16 cellular contexts compared by ENCODE assay signal in genomic region chr15:71329041-71329440, GRCh38.
DNase-seq lines count a peak whose midpoint lies in the region; ATAC-seq, FAIRE-seq and TF ChIP-seq lines count a peak whose summit lies in the region.
"Had no signal": no experiment of that assay in that cellular context is flagged by ENCODE, and none has a peak within 500 bp of the region (broad histone marks: within the 10 kb centered on the region; RNA-seq: fewer than 3 reads in every experiment).

No MANE protein-coding gene starts in this region.

- H3K4me3 ChIP-seq in PC-3 (ENCODE audit: low read length) (no peak overlapping the region), endothelial cell of umbilical vein (replicated peaks in 1 of 3; ENCODE audit: insufficient read depth in 1 of 3, low read depth in 1 of 3, low read length in 3 of 3) (no peak overlapping the region), left lung (no peak overlapping the region), small intestine (ENCODE audit: low read depth in 1 of 2, low read length in 2 of 2) (no peak overlapping the region)
- no peak overlapping the region for H3K4me3 ChIP-seq in CD8-positive, alpha-beta memory T cell (ENCODE audit: low read length)

- TSS peak; percentile 67 for BruUV-seq in PC-3 (replicated peaks; lab: Mats Ljungman, UMichigan)
- no TSS peak for BruUV-seq in endothelial cell of umbilical vein (replicated peaks; lab: Mats Ljungman, UMichigan)

- POLR2A ChIA-PET in PC-3 (lab: Charles Lee; ENCODE audit: unreplicated experiment) (interaction anchor here (0.6 kb wide), 1 partner anchor 215 kb away, joined by 3 read pairs; no protein-coding TSS in a partner anchor), endothelial cell of umbilical vein (lab: Charles Lee) (no interaction called here), HEK293T (lab: Yijun Ruan, JAX) (no interaction called here)
- POLR2A ChIA-PET in CD8-positive, alpha-beta memory T cell (lab: Charles Lee): no interaction called here

- no peaks in the 10 kb centered on the region for H3K27me3 ChIP-seq in PC-3 (ENCODE audit: low read length)
- H3K27me3 ChIP-seq in endothelial cell of umbilical vein (ENCODE audit: control insufficient read depth in 2 of 2, insufficient read depth in 2 of 2, low read length in 2 of 2): no peaks in the 10 kb centered on the region
- no peaks in the 10 kb centered on the region for H3K27me3 ChIP-seq in left lung
- H3K27me3 ChIP-seq in small intestine (ENCODE audit: control insufficient read depth in 2 of 2, insufficient read depth in 2 of 2, low read length in 2 of 2): no peaks in the 10 kb centered on the region
- H3K27me3 ChIP-seq in CD8-positive, alpha-beta memory T cell (ENCODE audit: insufficient read depth, low read length, poor library complexity, severe bottlenecking): no peaks in the 10 kb centered on the region

- H3K9me3 Mint-ChIP-seq in CD8-positive, alpha-beta memory T cell: no peaks in the 10 kb centered on the region
- H3K9me3 Mint-ChIP-seq: activated CD8-positive, alpha-beta T cell treated with anti-CD3 and anti-CD28 coated beads for 36 hours; stimulated activated naive CD8-positive, alpha-beta T cell treated with anti-CD3 and anti-CD28 coated beads, Interleukin-15, amount 100 ng/mL, for 72 hours had no signal

- H3K79me2 ChIP-seq in PC-3 (ENCODE audit: low read length) (0 out of 2 replicates have a peak, but pooled peaks cover 4% of the 10 kb centered on the region), endothelial cell of umbilical vein (ENCODE audit: control insufficient read depth, insufficient read depth, low read length) (no peaks in the 10 kb centered on the region)

- no peaks in the 10 kb centered on the region for H3K36me3 Mint-ChIP-seq in CD8-positive, alpha-beta memory T cell
- H3K36me3 Mint-ChIP-seq: activated naive CD8-positive, alpha-beta T cell had no signal

- no peaks in the 10 kb centered on the region for H3K9me2 ChIP-seq in PC-3 (replicated peaks; ENCODE audit: low read length)

- H2AFZ ChIP-seq in PC-3 (ENCODE audit: low read length) (no peak overlapping the region), endothelial cell of umbilical vein (ENCODE audit: low read depth, low read length) (no peak overlapping the region)

- no peaks in the 10 kb centered on the region for H3K9me1 ChIP-seq in endothelial cell of umbilical vein (replicated peaks; ENCODE audit: control insufficient read depth, extremely low read depth, insufficient read depth, low read length)

- TF ChIP-seq POLR2A in endothelial cell of umbilical vein (IDR thresholded peaks at IDR 0.05; ENCODE audit: low read depth, low read length): no peak

- DNase-seq in PC-3: no peak
- peak; percentile 51 for DNase-seq in endothelial cell of umbilical vein (ENCODE audit: low read depth, low spot score)
- peak in 1 of 2 donors; percentile 42 for DNase-seq in left lung
- DNase-seq in small intestine: peak; percentile 13
- DNase-seq in HEK293T (ENCODE audit: extremely low spot score): no peak
- DNase-seq in retina: no peak
- no peak for DNase-seq in CD8-positive, alpha-beta memory T cell
- no peak for DNase-seq in NCI-H1436 (lab: John Stamatoyannopoulos, UW)
- DNase-seq: activated CD8-positive, alpha-beta T cell treated with anti-CD3 and anti-CD28 coated beads for 36 hours; effector CD8-positive, alpha-beta T cell; GF-D8; NCI-H2081 treated with DMSO at 0.1 percent for 48 hours; stimulated activated CD4-positive, alpha-beta T cell treated with anti-CD3 and anti-CD28 coated beads, Interleukin-2, amount 100 ng/mL, for 24 hours; stimulated activated naive CD8-positive, alpha-beta T cell treated with anti-CD3 and anti-CD28 coated beads, Interleukin-15, amount 100 ng/mL, for 72 hours had no signal

- H3K27me3 Mint-ChIP-seq in CD8-positive, alpha-beta memory T cell: peaks cover 5 to 6% of the 10 kb centered on the region in 2 donors
- H3K27me3 Mint-ChIP-seq: activated naive CD8-positive, alpha-beta T cell; B cell; stimulated activated naive CD8-positive, alpha-beta T cell treated with anti-CD3 and anti-CD28 coated beads, Interleukin-15, amount 100 ng/mL, for 72 hours had no signal

- FAIRE-seq in endothelial cell of umbilical vein (lab: Jason Lieb, UNC) (no peak), small intestine (lab: Jason Lieb, UNC) (no peak)

- intact Hi-C loops in PC-3 (cut with micrococcal nuclease): no loop called here
- intact Hi-C loops in endothelial cell of umbilical vein (cut with micrococcal nuclease): no loop called here
- intact Hi-C loops in left lung (cut with DNase I): no loop called here

- CTCF ChIA-PET in PC-3 (lab: Charles Lee) (no interaction called here), endothelial cell of umbilical vein (lab: Charles Lee) (interaction anchor here (2.7 kb wide), 1 partner anchor 111 kb away, joined by 8 read pairs; no protein-coding TSS in a partner anchor), HEK293T (lab: Yijun Ruan, JAX) (no interaction called here)
- CTCF ChIA-PET in CD8-positive, alpha-beta memory T cell (lab: Charles Lee): no interaction called here

- no peak overlapping the region; the same call in 1 of the 2 replicates for H3K9ac ChIP-seq in PC-3 (ENCODE audit: low read length)
- H3K9ac ChIP-seq in endothelial cell of umbilical vein (replicated peaks; ENCODE audit: extremely low read depth, insufficient read depth, low read length): no peak overlapping the region

- dilution Hi-C loops in endothelial cell of umbilical vein (cut with MboI; ENCODE audit: extremely low pct_ligation_motif_present, low sequenced_read_pairs): no loop called here

- no peak overlapping the region for H3K27ac Mint-ChIP-seq in CD8-positive, alpha-beta memory T cell
- H3K27ac Mint-ChIP-seq: activated CD8-positive, alpha-beta T cell treated with anti-CD3 and anti-CD28 coated beads for 36 hours; activated naive CD8-positive, alpha-beta T cell; B cell; stimulated activated naive CD8-positive, alpha-beta T cell treated with anti-CD3 and anti-CD28 coated beads, Interleukin-15, amount 100 ng/mL, for 72 hours had no signal

- H4K20me1 ChIP-seq in PC-3 (ENCODE audit: low read length): no peaks in the 10 kb centered on the region
- H4K20me1 ChIP-seq in endothelial cell of umbilical vein (replicated peaks; ENCODE audit: control insufficient read depth, extremely low read depth, insufficient read depth, low read length): no peaks in the 10 kb centered on the region

- H3K9me3 ChIP-seq in PC-3 (ENCODE audit: low read length) (no peaks in the 10 kb centered on the region), endothelial cell of umbilical vein (replicated peaks; ENCODE audit: control insufficient read depth, insufficient read depth, low read length) (no peaks in the 10 kb centered on the region), left lung (no peaks in the 10 kb centered on the region), small intestine (ENCODE audit: control insufficient read depth, low read depth) (no peaks in the 10 kb centered on the region)
- no peaks in the 10 kb centered on the region for H3K9me3 ChIP-seq in CD8-positive, alpha-beta memory T cell (ENCODE audit: low read length)

- H3K36me3 ChIP-seq in PC-3 (ENCODE audit: low read depth, low read length) (peaks cover 8% of the 10 kb centered on the region; the same call in 1 of the 2 replicates), endothelial cell of umbilical vein (ENCODE audit: control insufficient read depth in 2 of 2, extremely low read depth in 1 of 2, insufficient read depth in 2 of 2, low read length in 2 of 2) (no peaks in the 10 kb centered on the region), left lung (no peaks in the 10 kb centered on the region), small intestine (ENCODE audit: control insufficient read depth in 2 of 2, insufficient read depth in 2 of 2, low read length in 2 of 2) (no peaks in the 10 kb centered on the region)
- H3K36me3 ChIP-seq in CD8-positive, alpha-beta memory T cell (ENCODE audit: insufficient read depth, low read length): no peaks in the 10 kb centered on the region

- ATAC-seq in PC-3: no peak
- peak; percentile 56 for ATAC-seq in left lung
- ATAC-seq: activated CD8-positive, alpha-beta T cell treated with anti-CD3 and anti-CD28 coated beads for 36 hours; stimulated activated naive CD8-positive, alpha-beta T cell treated with anti-CD3 and anti-CD28 coated beads, Interleukin-15, amount 100 ng/mL, for 72 hours had no signal

- H3K27ac ChIP-seq in PC-3 (ENCODE audit: low read length) (peak overlapping the region; percentile 75), endothelial cell of umbilical vein (ENCODE audit: insufficient read depth, low read depth, low read length) (no peak overlapping the region), left lung (peak overlapping the region; percentile 7 to 18), small intestine (ENCODE audit: low read depth in 1 of 2, low read length in 1 of 2) (peak overlapping the region; percentile 60 to 65)
- H3K27ac ChIP-seq in CD8-positive, alpha-beta memory T cell (ENCODE audit: low read depth, low read length): no peak overlapping the region

- H3K4me1 ChIP-seq in PC-3 (ENCODE audit: insufficient read depth, low read length) (peaks cover 35% of the 10 kb centered on the region), endothelial cell of umbilical vein (ENCODE audit: control insufficient read depth, extremely low read depth, insufficient read depth, low read length) (peaks cover 11% of the 10 kb centered on the region), left lung (peaks cover 0 to 23% of the 10 kb centered on the region in 2 donors), small intestine (ENCODE audit: control insufficient read depth in 2 of 2, insufficient read depth in 1 of 2, low read depth in 1 of 2, low read length in 1 of 2) (peaks cover 4 to 9% of the 10 kb centered on the region in 2 donors)
- H3K4me1 ChIP-seq in CD8-positive, alpha-beta memory T cell (ENCODE audit: insufficient read depth, low read length): no peaks in the 10 kb centered on the region

- H3K4me2 ChIP-seq in PC-3 (ENCODE audit: low read length) (no peak overlapping the region), endothelial cell of umbilical vein (ENCODE audit: insufficient read depth, low read length) (no peak overlapping the region)

- no peak for TF ChIP-seq CTCF in PC-3 (conservative IDR thresholded peaks at IDR 0.05; ENCODE audit: low read depth, low read length)
- no peak for TF ChIP-seq CTCF in endothelial cell of umbilical vein (IDR thresholded peaks at IDR 0.05; ENCODE audit: extremely low read depth in 1 of 2, insufficient read depth in 1 of 2, low read depth in 1 of 2, low read length in 2 of 2)
- no peak for TF ChIP-seq CTCF in left lung (IDR thresholded peaks at IDR 0.05)

- no peak overlapping the region for H3K4me3 Mint-ChIP-seq in CD8-positive, alpha-beta memory T cell
- H3K4me3 Mint-ChIP-seq: activated CD8-positive, alpha-beta T cell treated with anti-CD3 and anti-CD28 coated beads for 36 hours; activated naive CD8-positive, alpha-beta T cell; B cell; stimulated activated naive CD8-positive, alpha-beta T cell treated with anti-CD3 and anti-CD28 coated beads, Interleukin-15, amount 100 ng/mL, for 72 hours had no signal

- no peaks in the 10 kb centered on the region for H3F3A ChIP-seq in PC-3 (ENCODE audit: low read length, unreplicated experiment)

- WGBS in small intestine, 3 donors: 56 to 91% (median 82%) methylated on average over 8 of the region's 8 CpGs

- H3K4me1 Mint-ChIP-seq in CD8-positive, alpha-beta memory T cell: peaks cover 0 to 5% (median 3%) of the 10 kb centered on the region in 3 donors
- H3K4me1 Mint-ChIP-seq: B cell; stimulated activated naive CD8-positive, alpha-beta T cell treated with anti-CD3 and anti-CD28 coated beads, Interleukin-15, amount 100 ng/mL, for 72 hours had no signal

TF ChIP-seq in HEK293T, 16 proteins besides CTCF, POLR2A, EP300 and RAD21 (continues in another document):
- no peak for TF ChIP-seq BHLHE40 (IDR thresholded peaks at IDR 0.05; ENCODE audit: borderline replicate concordance)

Comparison
In these comparisons a context has a peak if more than half of its experiments do, and no peak if none do; other contexts are left out.
1. DNase-seq: peak in endothelial cell of umbilical vein (single experiment) and small intestine (single experiment); none in PC-3 (single experiment), HEK293T (single experiment), retina (single experiment), CD8-positive, alpha-beta memory T cell (0 of 5) and NCI-H1436 (single experiment).
2. H3K27ac ChIP-seq: peak in PC-3 (single experiment), left lung (2 of 2) and small intestine (2 of 2); none in endothelial cell of umbilical vein (single experiment) and CD8-positive, alpha-beta memory T cell (single experiment).